ENCODE assay signal across 9 cellular contexts in the genomic region with DNA sequence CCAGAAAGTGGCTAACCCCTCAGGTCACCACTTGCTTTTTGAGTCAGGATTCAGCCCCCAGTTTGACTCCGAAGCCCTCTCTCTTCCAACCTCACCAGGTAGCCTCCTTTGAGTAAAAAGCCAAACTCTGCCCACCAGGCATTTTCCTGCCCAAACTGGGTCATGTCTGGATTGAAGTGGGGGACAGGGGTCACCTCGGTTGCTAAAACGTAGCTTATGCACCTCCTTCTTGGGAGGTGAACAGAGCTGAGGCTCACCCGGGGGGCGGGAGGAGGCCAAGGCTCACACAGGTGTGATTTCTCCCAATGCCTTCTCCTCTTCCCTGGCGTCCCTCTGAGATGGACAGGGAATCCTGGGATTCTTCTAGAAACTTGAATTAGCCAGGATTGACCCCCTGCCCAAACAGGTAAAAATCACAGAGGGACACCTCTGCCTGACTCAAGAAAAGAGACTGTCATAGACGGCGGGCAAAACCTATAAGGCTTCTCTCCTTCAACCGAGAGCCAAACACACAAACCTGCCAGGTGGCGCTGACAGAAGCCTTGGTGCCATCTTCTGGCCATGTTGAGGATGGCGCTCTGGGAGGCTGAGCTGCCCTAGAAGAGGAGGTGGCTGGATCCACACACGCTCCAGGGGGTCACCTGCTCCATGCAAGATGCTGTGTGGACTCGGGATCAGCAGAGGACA. TPM values are rescaled to one million over a fixed set of nuclear protein-coding genes. Genes with fewer than 3 reads are reported as not detected.
DNase-seq lines count a peak whose midpoint lies in the region; ATAC-seq, FAIRE-seq and TF ChIP-seq lines count a peak whose summit lies in the region.
"Had no signal": no experiment of that assay in that cellular context is flagged by ENCODE, and none has a peak within 500 bp of the region (broad histone marks: within the 10 kb centered on the region; RNA-seq: fewer than 3 reads in every experiment).

No MANE protein-coding gene starts in this region.

- H3K4me3 ChIP-seq in A673 (ENCODE audit: low read depth, low read length, poor library complexity, severe bottlenecking): no peak overlapping the region

- peak; percentile 68 for TF ChIP-seq CTCF in A673 (conservative IDR thresholded peaks at IDR 0.05; ENCODE audit: low read depth, low read length)

- peaks cover 5% of the 10 kb centered on the region for H3K27me3 ChIP-seq in A673 (replicated peaks; ENCODE audit: insufficient read depth, low read depth, low read length, poor library complexity)

- ATAC-seq in HG03175 (IDR thresholded peaks at IDR 0.05; ENCODE audit: unreplicated experiment) (peak; percentile 78), left cardiac atrium (peak in 1 of 2 donors; percentile 60)

- H3K27me3 Mint-ChIP-seq in activated T-helper 1 cell treated with anti-CD3 and anti-CD28 coated beads, Interleukin-12 subunit alpha, Interleukin-12 subunit beta, Interleukin-2, Interleukin-4 antibody, amounts not matched to agents 30 ng/mL and 10 ng/mL and 1 ng/mL, durations not matched to agents 14 hours and 24 hours and 36 hours (ENCODE audit: insufficient read depth): peaks cover 20% of the 10 kb centered on the region
- peaks cover 9 to 20% (median 12%) of the 10 kb centered on the region in 3 donors for H3K27me3 Mint-ChIP-seq in immature natural killer cell (ENCODE audit: low read depth in 3 of 3)

- TF ChIP-seq POLR2A in GM12891 (IDR thresholded peaks at IDR 0.05; ENCODE audit: low read depth, low read length): no peak

- peak; percentile 40 for DNase-seq in A673 (ENCODE audit: low spot score)
- DNase-seq in GM12891 (ENCODE audit: insufficient read length, low spot score): peak; percentile 26
- DNase-seq in NOMO-1 treated with dmso at 0.1 percent for 144 hours (lab: John Stamatoyannopoulos, UW; ENCODE audit: unreplicated experiment): peak; percentile 64
- DNase-seq in activated T-helper 1 cell treated with anti-CD3 and anti-CD28 coated beads, Interleukin-12 subunit alpha, Interleukin-12 subunit beta, Interleukin-2, Interleukin-4 antibody, amounts not matched to agents 30 ng/mL and 10 ng/mL and 1 ng/mL, durations not matched to agents 14 hours and 24 hours and 36 hours (ENCODE audit: low spot score): peak; percentile 35
- DNase-seq in left cardiac atrium: peak; percentile 35
- DNase-seq in stimulated activated CD4-positive, alpha-beta T cell treated with anti-CD3 and anti-CD28 coated beads, Interleukin-12 subunit alpha, Interleukin-12 subunit beta, amount 100 ng/mL, for 48 hours (ENCODE audit: low read depth in 2 of 3, low spot score in 1 of 3): peak; percentile 3 to 24 (median 14)
- no peak for DNase-seq in immature natural killer cell

- CTCF ChIA-PET in A673 (lab: Charles Lee): interaction anchor here (0.6 to 1.9 kb wide), 2 partner anchors 85 to 1327 kb away, joined by 4 read pairs; no protein-coding TSS in a partner anchor

- no peak overlapping the region for H3K27ac ChIP-seq in A673 (ENCODE audit: low read depth, low read length, poor library complexity, severe bottlenecking)

- POLR2A ChIA-PET in A673 (lab: Charles Lee; ENCODE audit: low non-redundant PET): no interaction called here

- H3K36me3 Mint-ChIP-seq in activated T-helper 1 cell treated with anti-CD3 and anti-CD28 coated beads, Interleukin-12 subunit alpha, Interleukin-12 subunit beta, Interleukin-2, Interleukin-4 antibody, amounts not matched to agents 30 ng/mL and 10 ng/mL and 1 ng/mL, durations not matched to agents 14 hours and 24 hours and 36 hours (ENCODE audit: low read depth): no peaks in the 10 kb centered on the region
- no peaks in the 10 kb centered on the region for H3K36me3 Mint-ChIP-seq in immature natural killer cell

- H3K4me1 Mint-ChIP-seq in activated T-helper 1 cell treated with anti-CD3 and anti-CD28 coated beads, Interleukin-12 subunit alpha, Interleukin-12 subunit beta, Interleukin-2, Interleukin-4 antibody, amounts not matched to agents 30 ng/mL and 10 ng/mL and 1 ng/mL, durations not matched to agents 14 hours and 24 hours and 36 hours (ENCODE audit: low read depth): no peaks in the 10 kb centered on the region
- H3K4me1 Mint-ChIP-seq in immature natural killer cell: no peaks in the 10 kb centered on the region

- intact Hi-C loops in A673 (cut with micrococcal nuclease; ENCODE audit: unreplicated experiment) (loop anchor here (10.0 kb wide), 1 partner anchor 1049 kb away; no protein-coding TSS in a partner anchor), left cardiac atrium (cut with DNase I) (loop anchor here in 1 of 2 donors (10.0 kb wide), 1 partner anchor 1049 kb away; no protein-coding TSS in a partner anchor)
- intact Hi-C loops in activated T-helper 1 cell treated with anti-CD3 and anti-CD28 coated beads, Interleukin-12 subunit alpha, Interleukin-12 subunit beta, Interleukin-2, Interleukin-4 antibody, amounts not matched to agents 30 ng/mL and 10 ng/mL and 1 ng/mL, durations not matched to agents 14 hours and 24 hours and 36 hours (cut with micrococcal nuclease): loop anchor here (1.0 to 2.0 kb wide), 2 partner anchors 85 to 1047 kb away; no protein-coding TSS in a partner anchor

- no peak for FAIRE-seq in GM12891 (lab: Jason Lieb, UNC)
- FAIRE-seq: endometrium had no signal

- no peaks in the 10 kb centered on the region for H3K4me1 ChIP-seq in A673 (ENCODE audit: insufficient read depth, low read length, poor library complexity, severe bottlenecking)

- no peak overlapping the region for H3K4me3 Mint-ChIP-seq in activated T-helper 1 cell treated with anti-CD3 and anti-CD28 coated beads, Interleukin-12 subunit alpha, Interleukin-12 subunit beta, Interleukin-2, Interleukin-4 antibody, amounts not matched to agents 30 ng/mL and 10 ng/mL and 1 ng/mL, durations not matched to agents 14 hours and 24 hours and 36 hours
- no peak overlapping the region for H3K4me3 Mint-ChIP-seq in immature natural killer cell

- H3K36me3 ChIP-seq in A673 (ENCODE audit: insufficient read depth, low read length, poor library complexity, severe bottlenecking): no peaks in the 10 kb centered on the region

- no TSS peak for BruUV-seq in A673 (replicated peaks; lab: Mats Ljungman, UMichigan)

- no peaks in the 10 kb centered on the region for H3K9me3 ChIP-seq in A673 (ENCODE audit: low read depth, low read length, poor library complexity, severe bottlenecking)

- H3K9me3 Mint-ChIP-seq in activated T-helper 1 cell treated with anti-CD3 and anti-CD28 coated beads, Interleukin-12 subunit alpha, Interleukin-12 subunit beta, Interleukin-2, Interleukin-4 antibody, amounts not matched to agents 30 ng/mL and 10 ng/mL and 1 ng/mL, durations not matched to agents 14 hours and 24 hours and 36 hours: no peaks in the 10 kb centered on the region
- H3K9me3 Mint-ChIP-seq in immature natural killer cell: peaks cover 0 to 1% (median 0%) of the 10 kb centered on the region in 6 donors

- H3K27ac Mint-ChIP-seq in activated T-helper 1 cell treated with anti-CD3 and anti-CD28 coated beads, Interleukin-12 subunit alpha, Interleukin-12 subunit beta, Interleukin-2, Interleukin-4 antibody, amounts not matched to agents 30 ng/mL and 10 ng/mL and 1 ng/mL, durations not matched to agents 14 hours and 24 hours and 36 hours: no peak overlapping the region
- H3K27ac Mint-ChIP-seq in immature natural killer cell: no peak overlapping the region

TF ChIP-seq in GM12891, 5 proteins besides CTCF, POLR2A, EP300 and RAD21:
- TF ChIP-seq SPI1 (IDR thresholded peaks at IDR 0.05; ENCODE audit: low read depth, low read length) (no peak), TAF1 (IDR thresholded peaks at IDR 0.05; ENCODE audit: low read depth, low read length) (no peak), POLR2AphosphoS5 (IDR thresholded peaks at IDR 0.05; ENCODE audit: low read depth, low read length) (no peak), POU2F2 (IDR thresholded peaks at IDR 0.05; ENCODE audit: low read depth, low read length) (no peak), PAX5 (IDR thresholded peaks at IDR 0.05; ENCODE audit: insufficient read depth, low read length, severe bottlenecking) (no peak)

RNA-seq across cellular contexts. Expression of a gene that starts 51.6 kb away (rescaled TPM):
- total RNA-seq in A673 (2021): not detected in 2 replicates
- 0.15 TPM for polyA plus RNA-seq in GM12891 (2012; ENCODE audit: low read depth, missing spikeins)
- not detected in 2 replicates for total RNA-seq in activated T-helper 1 cell treated with anti-CD3 and anti-CD28 coated beads, Interleukin-12 subunit alpha, Interleukin-12 subunit beta, Interleukin-2, Interleukin-4 antibody, amounts not matched to agents 30 ng/mL and 10 ng/mL and 1 ng/mL, durations not matched to agents 14 hours and 24 hours and 36 hours
- not detected for total RNA-seq in left cardiac atrium
- not detected for polyA plus RNA-seq in immature natural killer cell

Comparison
In these comparisons a context has a peak if more than half of its experiments do, and no peak if none do; other contexts are left out.
1. DNase-seq: peak in A673 (single experiment), GM12891 (single experiment), NOMO-1 treated with dmso at 0.1 percent for 144 hours (single experiment), activated T-helper 1 cell treated with anti-CD3 and anti-CD28 coated beads, Interleukin-12 subunit alpha, Interleukin-12 subunit beta, Interleukin-2, Interleukin-4 antibody, amounts not matched to agents 30 ng/mL and 10 ng/mL and 1 ng/mL, durations not matched to agents 14 hours and 24 hours and 36 hours (single experiment), left cardiac atrium (single experiment) and stimulated activated CD4-positive, alpha-beta T cell treated with anti-CD3 and anti-CD28 coated beads, Interleukin-12 subunit alpha, Interleukin-12 subunit beta, amount 100 ng/mL, for 48 hours (3 of 3); none in immature natural killer cell (0 of 3).